In genomic region chr4:45147866-45148265, GRCh38 we compare ENCODE assay signal across 22 cellular contexts.
DNase-seq lines count a peak whose midpoint lies in the region; ATAC-seq, FAIRE-seq and TF ChIP-seq lines count a peak whose summit lies in the region.
"Had no signal": no experiment of that assay in that cellular context is flagged by ENCODE, and none has a peak within 500 bp of the region (broad histone marks: within the 10 kb centered on the region; RNA-seq: fewer than 3 reads in every experiment).

No MANE protein-coding gene starts in this region.

- WGBS in GM23248 (ENCODE audit: low coverage in 1 of 2, low lambda C conversion rate in 2 of 2, missing lambda C conversion rate in 2 of 2), 2 experiments: 12 to 20% methylated on average over 1 of the region's 1 CpG

- intact Hi-C loops in ascending aorta (cut with DNase I): no loop called here

- no peak overlapping the region for H3K4me2 ChIP-seq in GM23248 (ENCODE audit: unreplicated experiment)
- H3K4me2 ChIP-seq: BLaER1 treated with 17β-estradiol and CSF1 and Interleukin-3, amounts not matched to agents 10 nM and 100 nM; PC-9 had no signal

- H3K79me2 ChIP-seq in GM23248 (ENCODE audit: insufficient read depth): no peaks in the 10 kb centered on the region

- no peaks in the 10 kb centered on the region for H3K27me3 ChIP-seq in GM23248 (replicated peaks; ENCODE audit: insufficient read depth)
- no peaks in the 10 kb centered on the region for H3K27me3 ChIP-seq in ascending aorta
- H3K27me3 ChIP-seq: BLaER1 treated with 17β-estradiol and CSF1 and Interleukin-3, amounts not matched to agents 10 nM and 100 nM had no signal

- H2AFZ ChIP-seq in GM23248: no peak overlapping the region
- H2AFZ ChIP-seq: PC-9 had no signal

- no peaks in the 10 kb centered on the region for H4K20me1 ChIP-seq in GM23248 (ENCODE audit: insufficient read depth)
- H4K20me1 ChIP-seq: BLaER1 treated with 17β-estradiol and CSF1 and Interleukin-3, amounts not matched to agents 10 nM and 100 nM had no signal

- H3K36me3 ChIP-seq in GM23248 (ENCODE audit: low read depth) (no peaks in the 10 kb centered on the region), ascending aorta (no peaks in the 10 kb centered on the region)
- H3K36me3 ChIP-seq: BLaER1 treated with 17β-estradiol and CSF1 and Interleukin-3, amounts not matched to agents 10 nM and 100 nM had no signal

- no peak for FAIRE-seq in H54 (lab: Jason Lieb, UNC)
- FAIRE-seq: A204.1, G401.6, GM12878 had no signal

- H3K4me1 ChIP-seq in GM23248 (ENCODE audit: insufficient read depth): no peaks in the 10 kb centered on the region
- H3K4me1 ChIP-seq in ascending aorta: no peaks in the 10 kb centered on the region
- H3K4me1 ChIP-seq: BLaER1 treated with 17β-estradiol and CSF1 and Interleukin-3, amounts not matched to agents 10 nM and 100 nM had no signal

- no peak for TF ChIP-seq CTCF in VCaP (conservative IDR thresholded peaks at IDR 0.05)
- no peak for TF ChIP-seq CTCF in epithelial cell of esophagus (IDR thresholded peaks at IDR 0.05; ENCODE audit: insufficient read depth, low read depth, low read length, missing control alignments)
- TF ChIP-seq CTCF in ascending aorta (IDR thresholded peaks at IDR 0.05): no peak

- no peak overlapping the region for H3K9ac ChIP-seq in GM23248
- H3K9ac ChIP-seq: BLaER1 treated with 17β-estradiol and CSF1 and Interleukin-3, amounts not matched to agents 10 nM and 100 nM had no signal

- in situ Hi-C loops in GM23248 (cut with MboI): no loop called here

- ATAC-seq in left lobe of liver: no peak
- ATAC-seq: GM12878, K562 had no signal

- H3K9me2 ChIP-seq in GM23248 (ENCODE audit: insufficient read depth): no peaks in the 10 kb centered on the region

- H3K4me3 ChIP-seq in GM23248 (no peak overlapping the region), epithelial cell of esophagus (ENCODE audit: low read length) (no peak overlapping the region), ascending aorta (no peak overlapping the region)
- H3K4me3 ChIP-seq: BLaER1 treated with 17β-estradiol and CSF1 and Interleukin-3, amounts not matched to agents 10 nM and 100 nM; GM12878; K562; PC-9 had no signal

- H3K9me3 ChIP-seq in GM23248 (ENCODE audit: low read depth) (no peaks in the 10 kb centered on the region), ascending aorta (no peaks in the 10 kb centered on the region)
- H3K9me3 ChIP-seq: BLaER1 treated with 17β-estradiol and CSF1 and Interleukin-3, amounts not matched to agents 10 nM and 100 nM had no signal

- DNase-seq in GM23248: peak; percentile 13
- peak; percentile 2 for DNase-seq in epithelial cell of esophagus (ENCODE audit: low read depth)
- peak; percentile 27 for DNase-seq in non-pigmented ciliary epithelial cell (ENCODE audit: low read depth)
- DNase-seq in cerebellar cortex (ENCODE audit: low spot score): no peak
- DNase-seq in left lobe of liver (ENCODE audit: low spot score): no peak
- no peak for DNase-seq in H54 (ENCODE audit: insufficient read length, low spot score)
- DNase-seq in ascending aorta (ENCODE audit: low spot score in 2 of 2): no peak
- DNase-seq: CD8-positive, alpha-beta memory T cell; DND-41; HCEC 1CT; NCI-H1436; NCI-H2081; NCI-H510A; NCI-H774; PC-9 had no signal

- no peak for TF ChIP-seq POLR2A in H54 (IDR thresholded peaks at IDR 0.05; ENCODE audit: low read depth, low read length)

- no peaks in the 10 kb centered on the region for H3F3A ChIP-seq in GM23248 (ENCODE audit: insufficient read depth)

- H3K27ac ChIP-seq in GM23248 (no peak overlapping the region), VCaP (peak overlapping the region; percentile 67), ascending aorta (no peak overlapping the region)
- H3K27ac ChIP-seq: BLaER1 treated with 17β-estradiol and CSF1 and Interleukin-3, amounts not matched to agents 10 nM and 100 nM; HL-60; PC-9 had no signal

Comparison
In these comparisons a context has a peak if more than half of its experiments do, and no peak if none do; other contexts are left out.
1. DNase-seq: peak in GM23248 (single experiment), epithelial cell of esophagus (single experiment) and non-pigmented ciliary epithelial cell (single experiment); none in cerebellar cortex (single experiment), left lobe of liver (single experiment), H54 (single experiment) and ascending aorta (0 of 2).